In genomic region chr15:51861557-51862350, GRCh38 we compare ENCODE assay signal across 11 cellular contexts. TPM values are rescaled to one million over a fixed set of nuclear protein-coding genes. Genes with fewer than 3 reads are reported as not detected.
DNase-seq lines count a peak whose midpoint lies in the region; ATAC-seq and TF ChIP-seq lines count a peak whose summit lies in the region.
"Had no signal": no experiment of that assay in that cellular context is flagged by ENCODE, and none has a peak within 500 bp of the region (broad histone marks: within the 10 kb centered on the region; RNA-seq: fewer than 3 reads in every experiment).

No MANE protein-coding gene starts in this region.

- H3K27ac Mint-ChIP-seq in activated naive CD4-positive, alpha-beta T cell treated with anti-CD3 and anti-CD28 coated beads, Interleukin-2, amount 50 U/mL, for 24 hours, result peak overlapping the region; percentile 95
- H3K27ac Mint-ChIP-seq: endodermal cell had no signal

- H3K27ac ChIP-seq in dorsolateral prefrontal cortex, result no peak overlapping the region
- H3K27ac ChIP-seq: lower lobe of right lung had no signal

- ATAC-seq in GM21423 (IDR thresholded peaks at IDR 0.05; ENCODE audit: unreplicated experiment), result peak; percentile 72
- no peak for ATAC-seq in HG03039 (IDR thresholded peaks at IDR 0.05; ENCODE audit: unreplicated experiment)

- H3K4me1 Mint-ChIP-seq in activated naive CD4-positive, alpha-beta T cell treated with anti-CD3 and anti-CD28 coated beads, Interleukin-2, amount 50 U/mL, for 24 hours, result peaks cover 74% of the 10 kb centered on the region

- no peaks in the 10 kb centered on the region for H3K27me3 ChIP-seq in dorsolateral prefrontal cortex

- no peak overlapping the region for H3K4me3 ChIP-seq in dorsolateral prefrontal cortex
- H3K4me3 ChIP-seq: lower lobe of right lung had no signal

- H3K27me3 Mint-ChIP-seq in activated naive CD4-positive, alpha-beta T cell treated with anti-CD3 and anti-CD28 coated beads, Interleukin-2, amount 50 U/mL, for 24 hours, result no peaks in the 10 kb centered on the region

- H3K4me3 Mint-ChIP-seq in activated naive CD4-positive, alpha-beta T cell treated with anti-CD3 and anti-CD28 coated beads, Interleukin-2, amount 50 U/mL, for 24 hours, result peak overlapping the region; percentile 71
- H3K4me3 Mint-ChIP-seq: endodermal cell had no signal

- no peak for TF ChIP-seq CTCF in dorsolateral prefrontal cortex (IDR thresholded peaks at IDR 0.05 in 54 of 56, conservative IDR thresholded peaks at IDR 0.05 in 2 of 56; ENCODE audit: low read depth in 1 of 56, partially characterized antibody in 56 of 56)

- peak; percentile 37 for DNase-seq in activated CD4-positive, CD25-positive, alpha-beta regulatory T cell treated with anti-CD3 and anti-CD28 coated beads, Interleukin-2, amount 50 U/mL, for 72 hours
- DNase-seq in stimulated activated CD4-positive, alpha-beta T cell treated with anti-CD3 and anti-CD28 coated beads, Interleukin-2, amount 100 ng/mL, for 4 hours (ENCODE audit: low read depth), result peak; percentile 53
- no peak for DNase-seq in dorsolateral prefrontal cortex
- DNase-seq in G401 (ENCODE audit: low spot score), result no peak
- no peak for DNase-seq in DMS53 (lab: John Stamatoyannopoulos, UW)
- DNase-seq: endodermal cell, lower lobe of right lung, NCI-H1694 treated with DMSO at 0.1 percent for 48 hours had no signal

- H3K36me3 Mint-ChIP-seq in activated naive CD4-positive, alpha-beta T cell treated with anti-CD3 and anti-CD28 coated beads, Interleukin-2, amount 50 U/mL, for 24 hours, result peaks cover 20% of the 10 kb centered on the region

- in situ Hi-C loops in G401 (cut with HindIII; ENCODE audit: low sequenced_read_pairs), result no loop called here

- intact Hi-C loops in dorsolateral prefrontal cortex (cut with DNase I), result no loop called here

- no peaks in the 10 kb centered on the region for H3K9me3 Mint-ChIP-seq in activated naive CD4-positive, alpha-beta T cell treated with anti-CD3 and anti-CD28 coated beads, Interleukin-2, amount 50 U/mL, for 24 hours
- H3K9me3 Mint-ChIP-seq: endodermal cell had no signal

RNA-seq across cellular contexts. Expression of gene TMOD3, which starts 32.3 kb away (rescaled TPM):
- 10 to 100 TPM; 13.9 to 34.3 (median 21.4) TPM for total RNA-seq in dorsolateral prefrontal cortex
- total RNA-seq in G401 (2014; rRNA removed; shearing (Covaris generic)), result 20.4 and 28.8 TPM in 2 replicates

Comparison
In these comparisons a context has a peak if more than half of its experiments do, and no peak if none do; other contexts are left out.
1. DNase-seq: peak in activated CD4-positive, CD25-positive, alpha-beta regulatory T cell treated with anti-CD3 and anti-CD28 coated beads, Interleukin-2, amount 50 U/mL, for 72 hours (single experiment) and stimulated activated CD4-positive, alpha-beta T cell treated with anti-CD3 and anti-CD28 coated beads, Interleukin-2, amount 100 ng/mL, for 4 hours (single experiment); none in dorsolateral prefrontal cortex (0 of 10), G401 (single experiment) and DMS53 (single experiment).